In genomic region chr15:69394556-69395282, GRCh38 we compare ENCODE assay signal across 1 cellular context.
TF ChIP-seq lines count a peak whose summit lies in the region.

No MANE protein-coding gene starts in this region.

TF ChIP-seq in HepG2, 621 proteins besides CTCF, POLR2A, EP300 and RAD21 (continued from another document and continues in another):
- TF ChIP-seq, protein P1, sequence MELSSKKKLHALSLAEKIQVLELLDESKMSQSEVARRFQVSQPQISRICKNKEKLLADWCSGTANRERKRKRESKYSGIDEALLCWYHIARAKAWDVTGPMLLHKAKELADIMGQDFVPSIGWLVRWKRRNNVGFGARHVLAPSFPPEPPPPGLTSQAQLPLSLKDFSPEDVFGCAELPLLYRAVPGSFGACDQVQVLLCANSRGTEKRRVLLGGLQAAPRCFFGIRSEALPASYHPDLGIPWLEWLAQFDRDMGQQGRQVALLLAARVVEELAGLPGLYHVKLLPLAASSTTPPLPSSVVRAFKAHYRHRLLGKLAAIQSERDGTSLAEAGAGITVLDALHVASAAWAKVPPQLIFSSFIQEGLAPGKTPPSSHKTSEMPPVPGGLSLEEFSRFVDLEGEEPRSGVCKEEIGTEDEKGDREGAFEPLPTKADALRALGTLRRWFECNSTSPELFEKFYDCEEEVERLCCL (CRISPR knock-in tag; IDR thresholded peaks at IDR 0.05; ENCODE audit: borderline replicate concordance), result no peak
- TF ChIP-seq ATF2 (CRISPR knock-in tag; IDR thresholded peaks at IDR 0.05) (no peak), ZNF276 (CRISPR knock-in tag; IDR thresholded peaks at IDR 0.05; ENCODE audit: low read depth) (no peak), RELA (CRISPR knock-in tag; IDR thresholded peaks at IDR 0.05) (no peak), E2F2 (CRISPR knock-in tag; IDR thresholded peaks at IDR 0.05; ENCODE audit: borderline replicate concordance) (no peak), NFKB2 (CRISPR knock-in tag; IDR thresholded peaks at IDR 0.05; ENCODE audit: borderline replicate concordance) (no peak; the same call in 1 of the 2 replicates), HOXA7 (CRISPR knock-in tag; IDR thresholded peaks at IDR 0.05) (no peak), ZNF749 (CRISPR knock-in tag; IDR thresholded peaks at IDR 0.05; ENCODE audit: borderline replicate concordance) (no peak), MNT (IDR thresholded peaks at IDR 0.05) (no peak), KLF13 (CRISPR knock-in tag; IDR thresholded peaks at IDR 0.05) (no peak), PRPF4 (IDR thresholded peaks at IDR 0.05; ENCODE audit: low read depth, low read length, poor library complexity, severe bottlenecking) (no peak), CERS6 (CRISPR knock-in tag; IDR thresholded peaks at IDR 0.05) (no peak), PCBP2 (optimal IDR thresholded peaks at IDR 0.05; ENCODE audit: low read depth, low read length, poor library complexity, severe bottlenecking) (no peak), BHLHE40 (IDR thresholded peaks at IDR 0.05; ENCODE audit: low read length) (peak; percentile 74), POLR2AphosphoS2 (IDR thresholded peaks at IDR 0.05; ENCODE audit: low read depth, low read length) (no peak), MIXL1 (CRISPR knock-in tag; IDR thresholded peaks at IDR 0.05) (0 out of 2 replicates have a peak, but pooled peaks have one; percentile 17), ZNF496 (CRISPR knock-in tag; IDR thresholded peaks at IDR 0.05; ENCODE audit: insufficient replicate concordance) (no peak), DPF2 (CRISPR knock-in tag; IDR thresholded peaks at IDR 0.05; ENCODE audit: borderline replicate concordance, low read depth) (no peak), ATF5 (CRISPR knock-in tag; IDR thresholded peaks at IDR 0.05; ENCODE audit: low read depth) (no peak), AGO1 (IDR thresholded peaks at IDR 0.05; ENCODE audit: low read depth, low read length, poor library complexity, severe bottlenecking) (no peak), ZBTB33 (CRISPR knock-in tag; IDR thresholded peaks at IDR 0.05) (no peak), SOX6 (IDR thresholded peaks at IDR 0.05) (no peak), SOX6 (CRISPR knock-in tag; IDR thresholded peaks at IDR 0.05) (no peak), ZNF570 (CRISPR knock-in tag; IDR thresholded peaks at IDR 0.05; ENCODE audit: borderline replicate concordance) (no peak), MTA3 (CRISPR knock-in tag; IDR thresholded peaks at IDR 0.05) (no peak), HNRNPK (IDR thresholded peaks at IDR 0.05; ENCODE audit: low read depth, low read length, poor library complexity, severe bottlenecking) (no peak), U2AF2 (IDR thresholded peaks at IDR 0.05; ENCODE audit: low read depth, low read length) (no peak), TCF7 (IDR thresholded peaks at IDR 0.05; ENCODE audit: low read depth) (no peak), HES4 (CRISPR knock-in tag; IDR thresholded peaks at IDR 0.05; ENCODE audit: borderline replicate concordance) (no peak), ZSCAN29 (CRISPR knock-in tag; conservative IDR thresholded peaks at IDR 0.05) (no peak), ZNF180 (CRISPR knock-in tag; IDR thresholded peaks at IDR 0.05; ENCODE audit: borderline replicate concordance, low read depth) (no peak), LCORL (IDR thresholded peaks at IDR 0.05) (no peak), LCORL (CRISPR knock-in tag; IDR thresholded peaks at IDR 0.05) (no peak), ZNF629 (CRISPR knock-in tag; conservative IDR thresholded peaks at IDR 0.05) (no peak), KMT2A (CRISPR knock-in tag; IDR thresholded peaks at IDR 0.05) (no peak), NKX3-1 (CRISPR knock-in tag; IDR thresholded peaks at IDR 0.05) (no peak), ZNF256 (CRISPR knock-in tag; conservative IDR thresholded peaks at IDR 0.05) (no peak), KLF16 (CRISPR knock-in tag; IDR thresholded peaks at IDR 0.05) (no peak), TSC22D2 (CRISPR knock-in tag; IDR thresholded peaks at IDR 0.05; ENCODE audit: borderline replicate concordance) (no peak), RBFOX2 (IDR thresholded peaks at IDR 0.05; ENCODE audit: low read depth, low read length) (no peak), KAT8 (CRISPR knock-in tag; IDR thresholded peaks at IDR 0.05) (no peak)
- TF ChIP-seq, protein P2, sequence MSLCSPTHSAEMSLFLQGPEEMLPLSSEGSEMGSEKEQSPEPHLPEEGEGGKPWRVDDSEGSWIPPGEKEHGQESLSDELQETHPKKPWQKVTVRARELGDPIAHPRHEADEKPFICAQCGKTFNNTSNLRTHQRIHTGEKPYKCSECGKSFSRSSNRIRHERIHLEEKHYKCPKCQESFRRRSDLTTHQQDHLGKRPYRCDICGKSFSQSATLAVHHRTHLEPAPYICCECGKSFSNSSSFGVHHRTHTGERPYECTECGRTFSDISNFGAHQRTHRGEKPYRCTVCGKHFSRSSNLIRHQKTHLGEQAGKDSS (CRISPR knock-in tag; IDR thresholded peaks at IDR 0.05; ENCODE audit: borderline replicate concordance, low read depth), result peak; percentile 40; the same call in 1 of the 2 replicates
- TF ChIP-seq, protein P3, sequence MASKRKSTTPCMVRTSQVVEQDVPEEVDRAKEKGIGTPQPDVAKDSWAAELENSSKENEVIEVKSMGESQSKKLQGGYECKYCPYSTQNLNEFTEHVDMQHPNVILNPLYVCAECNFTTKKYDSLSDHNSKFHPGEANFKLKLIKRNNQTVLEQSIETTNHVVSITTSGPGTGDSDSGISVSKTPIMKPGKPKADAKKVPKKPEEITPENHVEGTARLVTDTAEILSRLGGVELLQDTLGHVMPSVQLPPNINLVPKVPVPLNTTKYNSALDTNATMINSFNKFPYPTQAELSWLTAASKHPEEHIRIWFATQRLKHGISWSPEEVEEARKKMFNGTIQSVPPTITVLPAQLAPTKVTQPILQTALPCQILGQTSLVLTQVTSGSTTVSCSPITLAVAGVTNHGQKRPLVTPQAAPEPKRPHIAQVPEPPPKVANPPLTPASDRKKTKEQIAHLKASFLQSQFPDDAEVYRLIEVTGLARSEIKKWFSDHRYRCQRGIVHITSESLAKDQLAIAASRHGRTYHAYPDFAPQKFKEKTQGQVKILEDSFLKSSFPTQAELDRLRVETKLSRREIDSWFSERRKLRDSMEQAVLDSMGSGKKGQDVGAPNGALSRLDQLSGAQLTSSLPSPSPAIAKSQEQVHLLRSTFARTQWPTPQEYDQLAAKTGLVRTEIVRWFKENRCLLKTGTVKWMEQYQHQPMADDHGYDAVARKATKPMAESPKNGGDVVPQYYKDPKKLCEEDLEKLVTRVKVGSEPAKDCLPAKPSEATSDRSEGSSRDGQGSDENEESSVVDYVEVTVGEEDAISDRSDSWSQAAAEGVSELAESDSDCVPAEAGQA (IDR thresholded peaks at IDR 0.05; ENCODE audit: low read depth), result no peak
- TF ChIP-seq, protein P3 (CRISPR knock-in tag; IDR thresholded peaks at IDR 0.05; ENCODE audit: borderline replicate concordance), result no peak
- TF ChIP-seq, protein P4, sequence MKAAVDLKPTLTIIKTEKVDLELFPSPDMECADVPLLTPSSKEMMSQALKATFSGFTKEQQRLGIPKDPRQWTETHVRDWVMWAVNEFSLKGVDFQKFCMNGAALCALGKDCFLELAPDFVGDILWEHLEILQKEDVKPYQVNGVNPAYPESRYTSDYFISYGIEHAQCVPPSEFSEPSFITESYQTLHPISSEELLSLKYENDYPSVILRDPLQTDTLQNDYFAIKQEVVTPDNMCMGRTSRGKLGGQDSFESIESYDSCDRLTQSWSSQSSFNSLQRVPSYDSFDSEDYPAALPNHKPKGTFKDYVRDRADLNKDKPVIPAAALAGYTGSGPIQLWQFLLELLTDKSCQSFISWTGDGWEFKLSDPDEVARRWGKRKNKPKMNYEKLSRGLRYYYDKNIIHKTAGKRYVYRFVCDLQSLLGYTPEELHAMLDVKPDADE (CRISPR knock-in tag; IDR thresholded peaks at IDR 0.05), result no peak
